ENCODE assay signal across 2 cellular contexts in genomic region chr5:133967124-133967523, GRCh38.
TF ChIP-seq lines count a peak whose summit lies in the region.

No MANE protein-coding gene starts in this region.

TF ChIP-seq in SK-N-SH, 30 proteins besides CTCF, POLR2A, EP300 and RAD21 (continued from another document):
- TF ChIP-seq, protein P1, sequence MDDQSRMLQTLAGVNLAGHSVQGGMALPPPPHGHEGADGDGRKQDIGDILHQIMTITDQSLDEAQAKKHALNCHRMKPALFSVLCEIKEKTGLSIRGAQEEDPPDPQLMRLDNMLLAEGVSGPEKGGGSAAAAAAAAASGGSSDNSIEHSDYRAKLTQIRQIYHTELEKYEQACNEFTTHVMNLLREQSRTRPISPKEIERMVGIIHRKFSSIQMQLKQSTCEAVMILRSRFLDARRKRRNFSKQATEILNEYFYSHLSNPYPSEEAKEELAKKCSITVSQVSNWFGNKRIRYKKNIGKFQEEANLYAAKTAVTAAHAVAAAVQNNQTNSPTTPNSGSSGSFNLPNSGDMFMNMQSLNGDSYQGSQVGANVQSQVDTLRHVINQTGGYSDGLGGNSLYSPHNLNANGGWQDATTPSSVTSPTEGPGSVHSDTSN (IDR thresholded peaks at IDR 0.05) = no peak
- no peak for TF ChIP-seq GATA2 (CRISPR knock-in tag; IDR thresholded peaks at IDR 0.05)
TF ChIP-seq in SK-N-SH: peak in this region for 0.

TF ChIP-seq in SK-N-SH treated with all-trans-retinoic acid at 6 μM for 48 hours, 23 proteins besides CTCF, POLR2A, EP300 and RAD21 (continued from another document):
- no peak for TF ChIP-seq ZFP30 (CRISPR knock-in tag; IDR thresholded peaks at IDR 0.05)
- TF ChIP-seq, protein P2, sequence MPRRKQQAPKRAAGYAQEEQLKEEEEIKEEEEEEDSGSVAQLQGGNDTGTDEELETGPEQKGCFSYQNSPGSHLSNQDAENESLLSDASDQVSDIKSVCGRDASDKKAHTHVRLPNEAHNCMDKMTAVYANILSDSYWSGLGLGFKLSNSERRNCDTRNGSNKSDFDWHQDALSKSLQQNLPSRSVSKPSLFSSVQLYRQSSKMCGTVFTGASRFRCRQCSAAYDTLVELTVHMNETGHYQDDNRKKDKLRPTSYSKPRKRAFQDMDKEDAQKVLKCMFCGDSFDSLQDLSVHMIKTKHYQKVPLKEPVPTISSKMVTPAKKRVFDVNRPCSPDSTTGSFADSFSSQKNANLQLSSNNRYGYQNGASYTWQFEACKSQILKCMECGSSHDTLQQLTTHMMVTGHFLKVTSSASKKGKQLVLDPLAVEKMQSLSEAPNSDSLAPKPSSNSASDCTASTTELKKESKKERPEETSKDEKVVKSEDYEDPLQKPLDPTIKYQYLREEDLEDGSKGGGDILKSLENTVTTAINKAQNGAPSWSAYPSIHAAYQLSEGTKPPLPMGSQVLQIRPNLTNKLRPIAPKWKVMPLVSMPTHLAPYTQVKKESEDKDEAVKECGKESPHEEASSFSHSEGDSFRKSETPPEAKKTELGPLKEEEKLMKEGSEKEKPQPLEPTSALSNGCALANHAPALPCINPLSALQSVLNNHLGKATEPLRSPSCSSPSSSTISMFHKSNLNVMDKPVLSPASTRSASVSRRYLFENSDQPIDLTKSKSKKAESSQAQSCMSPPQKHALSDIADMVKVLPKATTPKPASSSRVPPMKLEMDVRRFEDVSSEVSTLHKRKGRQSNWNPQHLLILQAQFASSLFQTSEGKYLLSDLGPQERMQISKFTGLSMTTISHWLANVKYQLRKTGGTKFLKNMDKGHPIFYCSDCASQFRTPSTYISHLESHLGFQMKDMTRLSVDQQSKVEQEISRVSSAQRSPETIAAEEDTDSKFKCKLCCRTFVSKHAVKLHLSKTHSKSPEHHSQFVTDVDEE (CRISPR knock-in tag; IDR thresholded peaks at IDR 0.05) = no peak
- TF ChIP-seq, protein P3, sequence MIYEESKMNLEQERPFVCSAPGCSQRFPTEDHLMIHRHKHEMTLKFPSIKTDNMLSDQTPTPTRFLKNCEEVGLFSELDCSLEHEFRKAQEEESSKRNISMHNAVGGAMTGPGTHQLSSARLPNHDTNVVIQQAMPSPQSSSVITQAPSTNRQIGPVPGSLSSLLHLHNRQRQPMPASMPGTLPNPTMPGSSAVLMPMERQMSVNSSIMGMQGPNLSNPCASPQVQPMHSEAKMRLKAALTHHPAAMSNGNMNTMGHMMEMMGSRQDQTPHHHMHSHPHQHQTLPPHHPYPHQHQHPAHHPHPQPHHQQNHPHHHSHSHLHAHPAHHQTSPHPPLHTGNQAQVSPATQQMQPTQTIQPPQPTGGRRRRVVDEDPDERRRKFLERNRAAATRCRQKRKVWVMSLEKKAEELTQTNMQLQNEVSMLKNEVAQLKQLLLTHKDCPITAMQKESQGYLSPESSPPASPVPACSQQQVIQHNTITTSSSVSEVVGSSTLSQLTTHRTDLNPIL (CRISPR knock-in tag; IDR thresholded peaks at IDR 0.05; ENCODE audit: low read depth) = no peak
- TF ChIP-seq ARNTL (CRISPR knock-in tag; IDR thresholded peaks at IDR 0.05; ENCODE audit: borderline replicate concordance, low read depth) = no peak
- no peak for TF ChIP-seq ZC3H10 (CRISPR knock-in tag; IDR thresholded peaks at IDR 0.05)
- TF ChIP-seq ZNF565 (CRISPR knock-in tag; conservative IDR thresholded peaks at IDR 0.05; ENCODE audit: low read depth) = no peak
- TF ChIP-seq GLIS3 (CRISPR knock-in tag; IDR thresholded peaks at IDR 0.05) = no peak
- TF ChIP-seq ZNF70 (CRISPR knock-in tag; IDR thresholded peaks at IDR 0.05) = no peak
- TF ChIP-seq TCF4 (CRISPR knock-in tag; IDR thresholded peaks at IDR 0.05; ENCODE audit: borderline replicate concordance) = no peak
